ENCODE assay signal across 11 cellular contexts in the genomic region with DNA sequence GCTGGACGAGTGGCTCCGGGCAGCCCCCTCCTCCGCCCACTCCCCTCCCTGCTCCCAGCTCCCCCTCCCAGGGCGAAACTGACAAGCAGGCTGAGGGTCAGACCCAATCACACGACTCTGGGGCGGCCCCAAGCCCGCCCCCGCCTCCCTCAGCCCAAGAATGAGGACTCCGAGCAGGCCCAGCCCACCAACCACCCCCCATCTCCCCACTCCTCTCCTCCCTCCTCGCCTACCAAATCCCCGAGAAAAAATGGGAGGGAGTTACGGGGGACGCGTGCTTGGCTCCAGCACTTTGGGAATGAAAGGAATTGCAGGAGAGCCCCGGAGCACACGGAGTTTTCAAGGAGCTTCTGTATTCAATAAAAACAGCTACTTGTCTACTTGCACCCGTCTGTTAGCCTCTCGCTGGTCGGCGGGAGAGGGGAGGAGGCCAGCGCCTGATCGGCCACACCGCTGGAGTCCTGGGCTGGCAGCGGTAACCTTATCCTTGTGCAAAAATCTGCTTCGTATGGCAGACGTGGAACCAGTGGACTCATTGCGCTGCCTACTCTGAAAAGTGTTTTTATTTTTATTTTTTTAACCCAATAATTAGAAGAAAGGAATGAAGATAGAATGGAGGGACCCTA. TPM values are rescaled to one million over a fixed set of nuclear protein-coding genes. Genes with fewer than 3 reads are reported as not detected.
DNase-seq lines count a peak whose midpoint lies in the region; ATAC-seq and TF ChIP-seq lines count a peak whose summit lies in the region.
"Had no signal": no experiment of that assay in that cellular context is flagged by ENCODE, and none has a peak within 500 bp of the region (broad histone marks: within the 10 kb centered on the region; RNA-seq: fewer than 3 reads in every experiment).

No MANE protein-coding gene starts in this region.

- intact Hi-C loops in left lung (cut with DNase I): no loop called here

- peak overlapping the region; percentile 87 for H3K4me2 ChIP-seq in smooth muscle cell

- peaks cover 63% of the 10 kb centered on the region for H3K4me1 Mint-ChIP-seq in HFFc6 (ENCODE audit: low read depth)

- H3K27ac ChIP-seq in ectodermal cell (ENCODE audit: insufficient read depth, low read depth, low read length, poor library complexity, severe bottlenecking): peak overlapping the region; percentile 52
- H3K27ac ChIP-seq in left lung: no peak overlapping the region
- H3K27ac ChIP-seq in smooth muscle cell (ENCODE audit: low read depth): peak overlapping the region; percentile 50

- H3K27me3 Mint-ChIP-seq in HFFc6 (ENCODE audit: insufficient read depth): no peaks in the 10 kb centered on the region; the same call in 1 of the 2 replicates

- H3K36me3 ChIP-seq in ectodermal cell (ENCODE audit: control insufficient read depth, insufficient read depth, low read length) (no peaks in the 10 kb centered on the region), left lung (no peaks in the 10 kb centered on the region), smooth muscle cell (ENCODE audit: low read depth) (no peaks in the 10 kb centered on the region)

- H2AFZ ChIP-seq in smooth muscle cell (ENCODE audit: low read depth): peak overlapping the region; percentile 95

- no peaks in the 10 kb centered on the region for H3K9me3 Mint-ChIP-seq in HFFc6
- H3K9me3 Mint-ChIP-seq: activated B cell treated with CpG ODN at 0.5 μM for 24 hours; dendritic cell treated with granulocyte-macrophage colony-stimulating factor and Interleukin-4, amounts not matched to agents 40 ng/mL and 50 ng/mL, for 4 days had no signal

- H3K9me3 ChIP-seq in ectodermal cell (ENCODE audit: control insufficient read depth, low read length) (no peaks in the 10 kb centered on the region), left lung (no peaks in the 10 kb centered on the region), smooth muscle cell (replicated peaks; ENCODE audit: low read depth) (no peaks in the 10 kb centered on the region)

- TF ChIP-seq CTCF in HFFc6 (IDR thresholded peaks at IDR 0.05) (no peak), left lung (IDR thresholded peaks at IDR 0.05) (no peak), smooth muscle cell (IDR thresholded peaks at IDR 0.05; ENCODE audit: borderline replicate concordance, insufficient read depth, poor library complexity, severe bottlenecking) (no peak)

- H3K27ac Mint-ChIP-seq in HFFc6: peak overlapping the region; percentile 80
- H3K27ac Mint-ChIP-seq: activated B cell treated with CpG ODN at 0.5 μM for 24 hours; dendritic cell treated with granulocyte-macrophage colony-stimulating factor and Interleukin-4, amounts not matched to agents 40 ng/mL and 50 ng/mL, for 4 days had no signal

- H3K4me3 ChIP-seq in ectodermal cell (ENCODE audit: insufficient read depth, low read depth, low read length): peak overlapping the region; percentile 71
- peak overlapping the region; percentile 5 to 12 for H3K4me3 ChIP-seq in left lung
- H3K4me3 ChIP-seq in smooth muscle cell: peak overlapping the region; percentile 61

- peak overlapping the region; percentile 97 for H3K4me3 Mint-ChIP-seq in HFFc6
- H3K4me3 Mint-ChIP-seq: activated B cell treated with CpG ODN at 0.5 μM for 24 hours; dendritic cell treated with granulocyte-macrophage colony-stimulating factor and Interleukin-4, amounts not matched to agents 40 ng/mL and 50 ng/mL, for 4 days had no signal

- ATAC-seq in left lung: peak; percentile 55
- no peak for ATAC-seq in GM21717 (IDR thresholded peaks at IDR 0.05; ENCODE audit: unreplicated experiment)
- ATAC-seq in GM18873 (IDR thresholded peaks at IDR 0.05; ENCODE audit: low FRiP score, unreplicated experiment): no peak

- H3K4me1 ChIP-seq in ectodermal cell (ENCODE audit: control insufficient read depth, insufficient read depth, low read length) (peaks cover 11% of the 10 kb centered on the region), left lung (peaks cover 4 to 5% of the 10 kb centered on the region in 2 donors), smooth muscle cell (ENCODE audit: low read depth) (peaks cover 45% of the 10 kb centered on the region)

- H3K79me2 ChIP-seq in smooth muscle cell (ENCODE audit: low read depth): peaks cover 26% of the 10 kb centered on the region

- H3K27me3 ChIP-seq in ectodermal cell (ENCODE audit: control insufficient read depth, insufficient read depth, low read length, poor library complexity, severe bottlenecking) (peaks cover 3% of the 10 kb centered on the region), left lung (peaks cover 3 to 40% of the 10 kb centered on the region in 2 donors), smooth muscle cell (ENCODE audit: low read depth) (no peaks in the 10 kb centered on the region)

- no peaks in the 10 kb centered on the region for H3K36me3 Mint-ChIP-seq in HFFc6 (ENCODE audit: low read depth)

- H3K9ac ChIP-seq in smooth muscle cell (ENCODE audit: low read depth): peak overlapping the region; percentile 68

- whole genome bisulfite sequencing in ectodermal cell, 2 experiments: 0 to 2% methylated on average over 26 to 27 of the region's 27 CpGs
- WGBS in smooth muscle cell (ENCODE audit: low lambda C conversion rate): 3% methylated on average over 19 of the region's 27 CpGs

- peaks cover 26% of the 10 kb centered on the region for H4K20me1 ChIP-seq in smooth muscle cell (ENCODE audit: low read depth)

- peaks cover 4% of the 10 kb centered on the region for H3F3A ChIP-seq in smooth muscle cell (ENCODE audit: low read depth)

- DNase-seq in HFFc6 (peak; percentile 50), left lung (peak; percentile 33 to 71), smooth muscle cell (lab: John Stamatoyannopoulos, UW; ENCODE audit: unreplicated experiment) (no peak), NCI-H1105 treated with DMSO at 0.1 percent for 48 hours (lab: John Stamatoyannopoulos, UW) (no peak)
- DNase-seq in stimulated activated CD4-positive, alpha-beta T cell treated with anti-CD3 and anti-CD28 coated beads, Interleukin-4, amount 100 ng/mL, for 1 hour: no peak
- DNase-seq: activated B cell treated with CpG ODN at 0.5 μM for 24 hours, NCI-H1417 had no signal

RNA-seq across cellular contexts. Expression of gene COL11A1, which starts 0.3 kb away (rescaled TPM):
- total RNA-seq in HFFc6 (2021; fragmentation: NEBNext Ultra II Directional; extraction: Animal tissue kit (Norgen Biotek cat#: 25700)): 100 to 1,000 TPM; 145 to 364 (median 152) TPM
- 44.0 TPM for polyA plus RNA-seq in ectodermal cell (2013, experiment 1 of 4)
- polyA plus RNA-seq in ectodermal cell (2013, experiment 2 of 4): 36.3 TPM
- polyA plus RNA-seq in ectodermal cell (2013, experiment 3 of 4): 23.3 TPM
- 27.6 TPM for polyA plus RNA-seq in ectodermal cell (2013, experiment 4 of 4)
- total RNA-seq in left lung (1 to 10 TPM in 1 of 2 donors, under 1 TPM in 1; 0.21 to 4.4 TPM), smooth muscle cell (236 and 297 TPM in 2 replicates)
- polyA plus RNA-seq in smooth muscle cell: 91.6 and 155 TPM in 2 replicates
- total RNA-seq: activated B cell treated with CpG ODN at 0.5 μM for 24 hours had no signal

Comparison
In these comparisons a context has a peak if more than half of its experiments do, and no peak if none do; other contexts are left out.
1. DNase-seq: peak in HFFc6 (single experiment) and left lung (2 of 2); none in smooth muscle cell (single experiment), NCI-H1105 treated with DMSO at 0.1 percent for 48 hours (single experiment) and stimulated activated CD4-positive, alpha-beta T cell treated with anti-CD3 and anti-CD28 coated beads, Interleukin-4, amount 100 ng/mL, for 1 hour (single experiment).
2. H3K27ac ChIP-seq: peak in ectodermal cell (single experiment) and smooth muscle cell (single experiment); none in left lung (0 of 2).
3. H3K4me3 ChIP-seq: peak in every context shown above with its lines; median percentile 71 in ectodermal cell; 61 in smooth muscle cell; 8 in left lung.
4. RNA of gene COL11A1, which starts 0.3 kb away (total RNA-seq): 236 to 297 TPM in smooth muscle cell and 145 to 364 TPM in HFFc6; 0.21 to 4.4 TPM in left lung; every median in the first group is over 10 times any median in the second.